In the genomic region with DNA sequence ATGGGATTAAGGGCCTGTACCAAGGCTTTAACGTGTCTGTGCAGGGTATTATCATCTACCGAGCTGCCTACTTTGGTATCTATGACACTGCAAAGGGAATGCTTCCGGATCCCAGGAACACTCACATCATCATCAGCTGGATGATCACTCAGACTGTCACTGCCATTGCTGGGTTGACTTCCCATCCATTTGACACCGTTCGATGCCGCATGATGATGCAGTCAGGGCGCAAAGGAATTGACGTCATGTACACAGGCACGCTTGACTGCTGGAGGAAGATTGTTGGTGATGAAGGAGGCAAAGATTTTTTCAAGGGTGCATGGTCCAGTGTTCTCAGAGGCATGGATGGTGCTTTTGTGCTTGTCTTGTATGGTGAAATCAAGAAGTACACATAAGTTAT, we compare ENCODE assay signal across 15 cellular contexts. TPM values are rescaled to one million over a fixed set of nuclear protein-coding genes. Genes with fewer than 3 reads are reported as not detected.
A peak's percentile ranks its signal among the peaks of the same experiment; 100 is the strongest.
DNase-seq lines count a peak whose midpoint lies in the region; TF ChIP-seq lines count a peak whose summit lies in the region.
"Had no signal": no experiment of that assay in that cellular context is flagged by ENCODE, and none has a peak within 500 bp of the region (broad histone marks: within the 10 kb centered on the region; RNA-seq: fewer than 3 reads in every experiment).

No MANE protein-coding gene starts in this region.

- peaks cover 2% of the 10 kb centered on the region for H3K9me3 Mint-ChIP-seq in endodermal cell
- H3K9me3 Mint-ChIP-seq: CD4-positive, alpha-beta T cell had no signal

- DNase-seq in NCI-H82 (lab: John Stamatoyannopoulos, UW) = peak; percentile 9
- DNase-seq in NCI-H82 treated with DMSO at 0.1 percent for 48 hours (lab: John Stamatoyannopoulos, UW; ENCODE audit: unreplicated experiment) = no peak
- DNase-seq in endodermal cell = peak; percentile 12
- no peak for DNase-seq in neuronal stem cell (ENCODE audit: low spot score)
- no peak for DNase-seq in retina
- DNase-seq in NCI-H187 treated with DMSO at 0.1 percent for 48 hours (lab: John Stamatoyannopoulos, UW) = no peak
- DNase-seq in NCI-H524 (lab: John Stamatoyannopoulos, UW) = no peak
- DNase-seq: AML-193; Caco-2; CD4-positive, alpha-beta T cell; IMR-90 had no signal

- H4K8ac ChIP-seq in neuronal stem cell (ENCODE audit: low read depth, low read length) = no peak overlapping the region

- no peak overlapping the region for H3K23ac ChIP-seq in neuronal stem cell (ENCODE audit: low read depth, low read length, poor library complexity)

- 91 to 94% methylated on average over 9 of the region's 9 CpGs for WGBS in endodermal cell (ENCODE audit: insufficient coverage in 1 of 2, insufficient read length in 1 of 2), 2 experiments
- no CpG with 5 or more reads among the region's 9 CpGs for WGBS in neuronal stem cell (ENCODE audit: extremely low coverage in 2 of 2, insufficient read length in 2 of 2, insufficient replicate concordance in 1 of 2), 2 donors

- H3K27ac Mint-ChIP-seq in endodermal cell = no peak overlapping the region
- H3K27ac Mint-ChIP-seq: CD4-positive, alpha-beta T cell had no signal

- H3K9ac ChIP-seq in endodermal cell (ENCODE audit: extremely low read depth, low read length, poor library complexity, severe bottlenecking) (no peak overlapping the region), neuronal stem cell (ENCODE audit: low read depth, low read length, poor library complexity) (no peak overlapping the region)

- H4K91ac ChIP-seq in neuronal stem cell (ENCODE audit: low read depth, low read length, poor library complexity) = no peak overlapping the region

- H2AK5ac ChIP-seq in neuronal stem cell (ENCODE audit: low read depth, low read length) = no peak overlapping the region

- no peaks in the 10 kb centered on the region for H3K36me3 ChIP-seq in endodermal cell (ENCODE audit: control insufficient read depth, insufficient read depth, low read length)
- H3K36me3 ChIP-seq in neuronal stem cell (replicated peaks in 1 of 2; ENCODE audit: control insufficient read depth in 2 of 2, insufficient read depth in 2 of 2, low read length in 2 of 2) = no peaks in the 10 kb centered on the region
- H3K36me3 ChIP-seq: HAP-1 had no signal

- peak overlapping the region; percentile 10 for H2BK12ac ChIP-seq in neuronal stem cell (ENCODE audit: low read length)

- H2BK120ac ChIP-seq in neuronal stem cell (ENCODE audit: low read depth, low read length) = no peak overlapping the region

- H3K27me3 ChIP-seq in endodermal cell (ENCODE audit: control insufficient read depth, insufficient read depth, low read length, poor library complexity, severe bottlenecking) (no peaks in the 10 kb centered on the region), neuronal stem cell (ENCODE audit: control insufficient read depth in 3 of 3, insufficient read depth in 3 of 3, low read depth in 1 of 3, low read length in 3 of 3) (no peaks in the 10 kb centered on the region)

- H3K9me3 ChIP-seq in endodermal cell (ENCODE audit: control insufficient read depth, low read length) (no peaks in the 10 kb centered on the region), neuronal stem cell (replicated peaks in 1 of 2; ENCODE audit: control insufficient read depth in 2 of 2, insufficient read depth in 1 of 2, low read depth in 1 of 2, low read length in 2 of 2) (no peaks in the 10 kb centered on the region)
- H3K9me3 ChIP-seq: A549, Caco-2, HAP-1 had no signal

- TF ChIP-seq CTCF in endodermal cell (conservative IDR thresholded peaks at IDR 0.05) = no peak

- no peak overlapping the region for H3K14ac ChIP-seq in neuronal stem cell (ENCODE audit: low read length)

- no peaks in the 10 kb centered on the region for H3K27me3 Mint-ChIP-seq in endodermal cell (ENCODE audit: insufficient read depth)
- H3K27me3 Mint-ChIP-seq: CD4-positive, alpha-beta T cell had no signal

- H3K27ac ChIP-seq in endodermal cell (ENCODE audit: low read depth, low read length) (no peak overlapping the region), neuronal stem cell (replicated peaks; ENCODE audit: low read length) (no peak overlapping the region)
- H3K27ac ChIP-seq: 22Rv1, A549, C4-2B had no signal

- no peaks in the 10 kb centered on the region for H3K4me1 ChIP-seq in endodermal cell (ENCODE audit: control insufficient read depth, insufficient read depth, low read length)
- H3K4me1 ChIP-seq in neuronal stem cell (ENCODE audit: control insufficient read depth in 2 of 2, insufficient read depth in 1 of 2, low read depth in 1 of 2, low read length in 2 of 2) = no peaks in the 10 kb centered on the region
- H3K4me1 ChIP-seq: A549, HAP-1 had no signal

- H3K4me3 Mint-ChIP-seq in endodermal cell = no peak overlapping the region
- H3K4me3 Mint-ChIP-seq: CD4-positive, alpha-beta T cell had no signal

- no peak overlapping the region for H3K4me2 ChIP-seq in neuronal stem cell (ENCODE audit: insufficient read depth, low read length, poor library complexity, severe bottlenecking)
- H3K4me2 ChIP-seq: A549 had no signal

- no peak overlapping the region for H3K18ac ChIP-seq in neuronal stem cell (ENCODE audit: low read length)

- H3K79me1 ChIP-seq in neuronal stem cell (ENCODE audit: low read depth, low read length) = no peaks in the 10 kb centered on the region

- H3K4me3 ChIP-seq in endodermal cell (ENCODE audit: low read length) = no peak overlapping the region
- H3K4me3 ChIP-seq in neuronal stem cell (ENCODE audit: low read length in 2 of 2) = no peak overlapping the region
- H3K4me3 ChIP-seq: A549, HAP-1 had no signal

- no peak overlapping the region for H2BK5ac ChIP-seq in neuronal stem cell (ENCODE audit: low read length)

- no peak overlapping the region for H2BK15ac ChIP-seq in neuronal stem cell (ENCODE audit: low read length)

- no peaks in the 10 kb centered on the region for H3K36me3 Mint-ChIP-seq in endodermal cell (ENCODE audit: low read depth)

- H3K4ac ChIP-seq in neuronal stem cell (ENCODE audit: low read length) = no peak overlapping the region

- no peak overlapping the region for H2AFZ ChIP-seq in neuronal stem cell (ENCODE audit: low read length)

- H3K4me1 Mint-ChIP-seq in endodermal cell = peaks cover under 1% of the 10 kb centered on the region

RNA-seq across cellular contexts. Expression of gene LSM5, which starts 18.2 kb away (rescaled TPM):
- total RNA-seq in endodermal cell = 100 to 1,000 TPM in 1 of 2 donors, 10 to 100 TPM in 1; 74.7 to 102 TPM
- 133 TPM for polyA plus RNA-seq in endodermal cell (2013, experiment 1 of 2)
- polyA plus RNA-seq in endodermal cell (2013, experiment 2 of 2) = 120 TPM
- polyA plus RNA-seq in neuronal stem cell (2013, experiment 1 of 2) = 258 TPM
- polyA plus RNA-seq in neuronal stem cell (2013, experiment 2 of 2) = 279 TPM

RNA-seq across cellular contexts. Expression of gene AVL9, which starts 23.3 kb away (rescaled TPM):
- 10 to 100 TPM; 44.0 to 54.5 TPM for total RNA-seq in endodermal cell
- polyA plus RNA-seq in endodermal cell (2013, experiment 1 of 2) = 28.2 TPM
- polyA plus RNA-seq in endodermal cell (2013, experiment 2 of 2) = 20.6 TPM
- 12.8 TPM for polyA plus RNA-seq in neuronal stem cell (2013, experiment 1 of 2)
- polyA plus RNA-seq in neuronal stem cell (2013, experiment 2 of 2) = 12.2 TPM

Comparison
In these comparisons a context has a peak if more than half of its experiments do, and no peak if none do; other contexts are left out.
1. DNase-seq: peak in NCI-H82 (single experiment) and endodermal cell (single experiment); none in NCI-H82 treated with DMSO at 0.1 percent for 48 hours (single experiment), neuronal stem cell (single experiment), retina (single experiment), NCI-H187 treated with DMSO at 0.1 percent for 48 hours (single experiment) and NCI-H524 (0 of 2).